ENCODE assay signal across 18 cellular contexts in the genomic region with DNA sequence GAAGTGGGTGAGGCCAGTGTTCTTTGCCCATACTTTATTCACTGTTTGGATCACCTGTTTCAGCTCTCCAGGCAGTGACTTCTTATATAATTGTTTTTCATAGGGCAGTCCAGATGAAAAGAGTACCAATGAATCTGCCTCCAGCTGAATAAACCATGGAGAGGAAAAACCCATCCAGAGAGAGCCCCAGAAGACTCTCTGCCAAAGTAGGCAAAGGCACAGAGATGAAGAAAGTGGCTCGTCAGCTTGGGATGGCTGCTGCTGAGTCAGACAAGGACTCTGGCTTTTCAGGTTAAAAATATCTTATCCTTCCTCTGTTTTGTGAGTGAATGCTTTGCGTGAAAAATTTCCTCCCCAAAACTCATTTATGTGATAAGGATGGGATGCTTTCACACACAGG. TPM values are rescaled to one million over a fixed set of nuclear protein-coding genes. Genes with fewer than 3 reads are reported as not detected.
A peak's percentile ranks its signal among the peaks of the same experiment; 100 is the strongest.
DNase-seq lines count a peak whose midpoint lies in the region; ATAC-seq and TF ChIP-seq lines count a peak whose summit lies in the region.
"Had no signal": no experiment of that assay in that cellular context is flagged by ENCODE, and none has a peak within 500 bp of the region (broad histone marks: within the 10 kb centered on the region; RNA-seq: fewer than 3 reads in every experiment).

No MANE protein-coding gene starts in this region.

- peak; percentile 23 for ATAC-seq in GM23338
- peak; percentile 7 for ATAC-seq in sciatic nerve
- no peak for ATAC-seq in foreskin keratinocyte

- H3F3A ChIP-seq in GM23338 (replicated peaks; ENCODE audit: low read depth): no peaks in the 10 kb centered on the region; the same call in 1 of the 2 replicates

- intact Hi-C loops in adrenal gland (cut with DNase I) (no loop called here), head of caudate nucleus (cut with DNase I) (no loop called here), sciatic nerve (cut with DNase I) (no loop called here)

- peaks cover 58% of the 10 kb centered on the region for H3K4me1 Mint-ChIP-seq in GM23338

- H3K36me3 ChIP-seq in GM23338 (ENCODE audit: insufficient read depth) (no peaks in the 10 kb centered on the region), adrenal gland (replicated peaks in 1 of 2) (peaks cover 0 to 24% of the 10 kb centered on the region in 2 donors)

- H3K4me1 ChIP-seq in GM23338 (ENCODE audit: insufficient read depth) (peaks cover 43% of the 10 kb centered on the region), adrenal gland (replicated peaks in 1 of 2) (peaks cover 12 to 69% of the 10 kb centered on the region in 2 donors), foreskin keratinocyte (peaks cover 2% of the 10 kb centered on the region)

- H3K79me2 ChIP-seq in GM23338 (replicated peaks; ENCODE audit: insufficient read depth): peaks cover 55% of the 10 kb centered on the region

- H3K27me3 ChIP-seq in GM23338 (ENCODE audit: insufficient read depth) (no peaks in the 10 kb centered on the region), adrenal gland (no peaks in the 10 kb centered on the region), foreskin keratinocyte (no peaks in the 10 kb centered on the region)

- peak overlapping the region; percentile 56 for H3K4me3 Mint-ChIP-seq in GM23338
- H3K4me3 Mint-ChIP-seq: memory B cell had no signal

- peak overlapping the region; percentile 25 for H3K4me2 ChIP-seq in GM23338

- no peaks in the 10 kb centered on the region for H3K27me3 Mint-ChIP-seq in GM23338 (ENCODE audit: insufficient read depth, low read depth, poor library complexity)
- H3K27me3 Mint-ChIP-seq: memory B cell had no signal

- peak overlapping the region; percentile 88 for H3K27ac Mint-ChIP-seq in GM23338
- H3K27ac Mint-ChIP-seq: memory B cell had no signal

- peak overlapping the region; percentile 16; the same call in 1 of the 2 replicates for H3K27ac ChIP-seq in GM23338 (ENCODE audit: low read depth)
- peak overlapping the region in 4 of 5 donors; percentile 1 to 75 (median 47) for H3K27ac ChIP-seq in adrenal gland
- no peak overlapping the region for H3K27ac ChIP-seq in foreskin keratinocyte

- H3K4me3 ChIP-seq in GM23338 (no peak overlapping the region), adrenal gland (no peak overlapping the region)

- no peaks in the 10 kb centered on the region for H3K9me3 ChIP-seq in adrenal gland (replicated peaks in 1 of 3)

- H4K20me1 ChIP-seq in GM23338 (replicated peaks; ENCODE audit: insufficient read depth): peaks cover 3% of the 10 kb centered on the region; the same call in 1 of the 2 replicates

- no peak overlapping the region for H2AFZ ChIP-seq in GM23338

- DNase-seq in GM23338 (ENCODE audit: low spot score): no peak
- DNase-seq in adrenal gland: peak in 6 of 7 donors; percentile 43 to 68 (median 58)
- peak in 28 of 42 donors; percentile 29 to 86 (median 58) for DNase-seq in head of caudate nucleus
- no peak for DNase-seq in sciatic nerve (ENCODE audit: low spot score)
- no peak for DNase-seq in stimulated activated naive CD4-positive, alpha-beta T cell (lab: John Stamatoyannopoulos, UW)
- DNase-seq in iPS-NIHi11 (ENCODE audit: low spot score): no peak
- no peak for DNase-seq in mucosa of gallbladder (ENCODE audit: low spot score)
- DNase-seq in foreskin keratinocyte: no peak
- DNase-seq: activated CD4-positive, CD25-positive, alpha-beta regulatory T cell treated with anti-CD3 and anti-CD28 coated beads, Interleukin-2, amount 50 U/mL, for 72 hours; activated naive CD4-positive, alpha-beta T cell; effector memory CD4-positive, alpha-beta T cell; NCI-H1930; NCI-H774; RPMI8226 had no signal

- no peaks in the 10 kb centered on the region for H3K9me2 ChIP-seq in GM23338 (ENCODE audit: insufficient read depth)

- peaks cover 28% of the 10 kb centered on the region for H3K36me3 Mint-ChIP-seq in GM23338 (ENCODE audit: low read depth)

- TF ChIP-seq CTCF in GM23338 (conservative IDR thresholded peaks at IDR 0.05; ENCODE audit: low read depth in 2 of 2) (no peak), adrenal gland (IDR thresholded peaks at IDR 0.05) (no peak), foreskin keratinocyte (conservative IDR thresholded peaks at IDR 0.05) (no peak)

- 27 to 43% (median 34%) methylated on average over 2 of the region's 2 CpGs for WGBS in adrenal gland, 4 donors

- no peak for TF ChIP-seq POLR2A in adrenal gland (IDR thresholded peaks at IDR 0.05)

- H3K9me3 Mint-ChIP-seq in GM23338: no peaks in the 10 kb centered on the region
- H3K9me3 Mint-ChIP-seq: memory B cell had no signal

TF ChIP-seq in GM23338, 12 proteins besides CTCF, POLR2A, EP300 and RAD21 (continues in another document):
- no peak for TF ChIP-seq STAT1 (IDR thresholded peaks at IDR 0.05; ENCODE audit: unreplicated experiment)
- TF ChIP-seq ZNF331 (CRISPR knock-in tag; IDR thresholded peaks at IDR 0.05; ENCODE audit: low read depth): no peak
- TF ChIP-seq, protein P1, sequence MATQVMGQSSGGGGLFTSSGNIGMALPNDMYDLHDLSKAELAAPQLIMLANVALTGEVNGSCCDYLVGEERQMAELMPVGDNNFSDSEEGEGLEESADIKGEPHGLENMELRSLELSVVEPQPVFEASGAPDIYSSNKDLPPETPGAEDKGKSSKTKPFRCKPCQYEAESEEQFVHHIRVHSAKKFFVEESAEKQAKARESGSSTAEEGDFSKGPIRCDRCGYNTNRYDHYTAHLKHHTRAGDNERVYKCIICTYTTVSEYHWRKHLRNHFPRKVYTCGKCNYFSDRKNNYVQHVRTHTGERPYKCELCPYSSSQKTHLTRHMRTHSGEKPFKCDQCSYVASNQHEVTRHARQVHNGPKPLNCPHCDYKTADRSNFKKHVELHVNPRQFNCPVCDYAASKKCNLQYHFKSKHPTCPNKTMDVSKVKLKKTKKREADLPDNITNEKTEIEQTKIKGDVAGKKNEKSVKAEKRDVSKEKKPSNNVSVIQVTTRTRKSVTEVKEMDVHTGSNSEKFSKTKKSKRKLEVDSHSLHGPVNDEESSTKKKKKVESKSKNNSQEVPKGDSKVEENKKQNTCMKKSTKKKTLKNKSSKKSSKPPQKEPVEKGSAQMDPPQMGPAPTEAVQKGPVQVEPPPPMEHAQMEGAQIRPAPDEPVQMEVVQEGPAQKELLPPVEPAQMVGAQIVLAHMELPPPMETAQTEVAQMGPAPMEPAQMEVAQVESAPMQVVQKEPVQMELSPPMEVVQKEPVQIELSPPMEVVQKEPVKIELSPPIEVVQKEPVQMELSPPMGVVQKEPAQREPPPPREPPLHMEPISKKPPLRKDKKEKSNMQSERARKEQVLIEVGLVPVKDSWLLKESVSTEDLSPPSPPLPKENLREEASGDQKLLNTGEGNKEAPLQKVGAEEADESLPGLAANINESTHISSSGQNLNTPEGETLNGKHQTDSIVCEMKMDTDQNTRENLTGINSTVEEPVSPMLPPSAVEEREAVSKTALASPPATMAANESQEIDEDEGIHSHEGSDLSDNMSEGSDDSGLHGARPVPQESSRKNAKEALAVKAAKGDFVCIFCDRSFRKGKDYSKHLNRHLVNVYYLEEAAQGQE (IDR thresholded peaks at IDR 0.05; ENCODE audit: unreplicated experiment): no peak
- TF ChIP-seq CREB1 (CRISPR knock-in tag; IDR thresholded peaks at IDR 0.05; ENCODE audit: low read depth): no peak
- TF ChIP-seq ZNF114 (CRISPR knock-in tag; IDR thresholded peaks at IDR 0.05): no peak
- TF ChIP-seq, protein P2, sequence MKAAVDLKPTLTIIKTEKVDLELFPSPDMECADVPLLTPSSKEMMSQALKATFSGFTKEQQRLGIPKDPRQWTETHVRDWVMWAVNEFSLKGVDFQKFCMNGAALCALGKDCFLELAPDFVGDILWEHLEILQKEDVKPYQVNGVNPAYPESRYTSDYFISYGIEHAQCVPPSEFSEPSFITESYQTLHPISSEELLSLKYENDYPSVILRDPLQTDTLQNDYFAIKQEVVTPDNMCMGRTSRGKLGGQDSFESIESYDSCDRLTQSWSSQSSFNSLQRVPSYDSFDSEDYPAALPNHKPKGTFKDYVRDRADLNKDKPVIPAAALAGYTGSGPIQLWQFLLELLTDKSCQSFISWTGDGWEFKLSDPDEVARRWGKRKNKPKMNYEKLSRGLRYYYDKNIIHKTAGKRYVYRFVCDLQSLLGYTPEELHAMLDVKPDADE (IDR thresholded peaks at IDR 0.05): no peak
- TF ChIP-seq POLR2AphosphoS5 (IDR thresholded peaks at IDR 0.05; ENCODE audit: low read depth): no peak
- TF ChIP-seq JUNB (IDR thresholded peaks at IDR 0.05; ENCODE audit: unreplicated experiment): no peak
- TF ChIP-seq EZH2 (IDR thresholded peaks at IDR 0.05; ENCODE audit: low read depth, unreplicated experiment): no peak

RNA-seq across cellular contexts. Expression of a gene that starts 7.5 kb away (rescaled TPM):
- total RNA-seq in GM23338 (2014; rRNA removed; shearing (Covaris generic)): 33.7 and 36.9 TPM in 2 replicates
- polyA plus RNA-seq in GM23338 (2016; fragmentation: Nextera tagmentation; extraction: Ambion mirVana) (7.3 and 8.1 TPM in 2 replicates), adrenal gland (10 to 100 TPM in 1 of 3 donors, 1 to 10 TPM in 2; 3.7 to 16.1 (median 5.6) TPM), foreskin keratinocyte (2.3 and 3.0 TPM in 2 replicates)
- total RNA-seq in adrenal gland (10 to 100 TPM; 23.2 to 48.6 (median 28.8) TPM), sciatic nerve (39.5 TPM), mucosa of gallbladder (31.2 TPM), foreskin keratinocyte (10.0 and 10.1 TPM in 2 replicates)

RNA-seq across cellular contexts. Expression of a gene that starts 36.0 kb away (rescaled TPM):
- 29.3 and 32.1 TPM in 2 replicates for total RNA-seq in GM23338 (2014; rRNA removed; shearing (Covaris generic))
- polyA plus RNA-seq in GM23338 (2016; fragmentation: Nextera tagmentation; extraction: Ambion mirVana): 14.7 and 17.6 TPM in 2 replicates
- total RNA-seq in adrenal gland: 1 to 10 TPM in 1 of 8 donors, under 1 TPM in 2, not detected in 5; 0.23 to 1.2 (median 0.28) TPM
- polyA plus RNA-seq in adrenal gland: under 1 TPM in 1 of 3 donors, not detected in 2; 0.24 TPM
- total RNA-seq in sciatic nerve: not detected
- total RNA-seq in mucosa of gallbladder: 0.09 TPM
- not detected in 2 replicates for total RNA-seq in foreskin keratinocyte
- polyA plus RNA-seq in foreskin keratinocyte: not detected in 2 replicates
- total RNA-seq: H4; T-helper 1 cell treated with Interleukin-12 subunit alpha and Interleukin-12 subunit beta and Interleukin-4 antibody, amounts not matched to agents 30 ng/mL and 1 ng/mL, for 36 hours had no signal
- polyA plus RNA-seq: AG04450 had no signal

Comparison
In these comparisons a context has a peak if more than half of its experiments do, and no peak if none do; other contexts are left out.
1. DNase-seq: peak in adrenal gland (6 of 7) and head of caudate nucleus (28 of 42); none in GM23338 (single experiment), sciatic nerve (single experiment), stimulated activated naive CD4-positive, alpha-beta T cell (0 of 6), iPS-NIHi11 (single experiment), mucosa of gallbladder (single experiment) and foreskin keratinocyte (0 of 2).
2. RNA of a gene that starts 36.0 kb away (total RNA-seq): 29.3 to 32.1 TPM in GM23338; 0.09 TPM in mucosa of gallbladder (single experiment), 0.23 to 1.2 TPM in adrenal gland, not detected in sciatic nerve (single experiment) and not detected in foreskin keratinocyte; every median in the first group is over 10 times any median in the second.